In the genomic region with DNA sequence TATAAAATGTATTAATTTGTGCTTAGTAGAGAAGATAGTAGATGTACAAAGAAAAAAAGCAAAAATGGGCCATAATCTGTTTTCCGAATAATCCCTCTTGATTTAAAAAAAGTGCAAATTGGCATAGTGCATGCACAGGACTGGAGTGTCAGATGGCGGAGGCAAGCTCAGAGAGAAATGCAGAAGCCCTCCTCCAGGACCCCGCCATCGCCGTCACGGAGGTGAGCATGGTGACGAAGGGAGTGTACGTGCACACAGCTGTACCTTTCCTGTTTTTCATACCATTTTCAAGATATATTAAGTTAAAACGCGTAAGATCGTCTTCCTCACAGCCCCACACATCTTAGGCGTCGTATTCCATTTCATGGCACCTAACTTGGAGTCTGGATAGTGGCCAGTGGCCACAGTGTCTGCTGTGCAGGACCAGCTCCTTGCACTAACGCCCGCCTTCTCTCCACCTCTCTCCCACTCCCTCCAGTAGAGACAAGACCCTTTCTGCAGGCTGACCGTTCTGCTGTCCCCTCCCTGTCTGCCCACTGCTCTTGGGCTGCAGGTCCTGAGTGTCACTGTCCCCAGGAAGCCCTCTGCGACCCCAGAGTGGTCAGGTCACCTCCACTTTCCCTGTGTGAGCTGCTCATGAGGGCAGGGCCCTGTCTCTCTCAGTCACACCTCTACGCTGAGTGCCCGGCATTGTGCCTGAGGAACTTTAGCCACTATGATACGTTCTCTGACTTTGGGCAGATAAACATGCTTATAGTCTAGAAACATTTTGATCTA, we compare ENCODE assay signal across 30 cellular contexts.
"Had no signal": no experiment of that assay in that cellular context is flagged by ENCODE, and none has a peak within 500 bp of the region (broad histone marks: within the 10 kb centered on the region; RNA-seq: fewer than 3 reads in every experiment).

No MANE protein-coding gene starts in this region.

- H3K9ac ChIP-seq: neural progenitor cell had no signal

- H3K36me3 ChIP-seq: neural progenitor cell, ovary, prostate gland, uterus had no signal

- DNase-seq: head of caudate nucleus; hippocampal formation; kidney; left colon; mesendoderm; naive B cell; nephron progenitor cell; occipital lobe; ovary; retina; stimulated activated CD4-positive, alpha-beta T cell treated with anti-CD3 and anti-CD28 coated beads, Interleukin-12 subunit alpha, Interleukin-12 subunit beta, amount 100 ng/mL, for 4 hours; stimulated activated CD4-positive, alpha-beta T cell treated with anti-CD3 and anti-CD28 coated beads, Interleukin-15, amount 100 ng/mL, for 24 hours; stimulated activated CD4-positive, alpha-beta T cell treated with anti-CD3 and anti-CD28 coated beads, Interleukin-2, amount 100 ng/mL, for 24 hours; stimulated activated CD4-positive, alpha-beta T cell treated with anti-CD3 and anti-CD28 coated beads, Interleukin-4, amount 100 ng/mL, for 1 hour; stimulated activated naive B cell treated with anti-CD40 and anti-IgM and Interleukin-4, amounts not matched to agents 10 μg/mL and 1 μg/mL and 100 μg/mL, for 72 hours; stimulated activated naive CD8-positive, alpha-beta T cell treated with anti-CD3 and anti-CD28 coated beads, Interleukin-15, Interleukin-2, amounts not matched to agents 100 U/mL and 50 U/mL, for 24 hours; stomach; testis; tibial artery; uterus had no signal

- H3K9me3 Mint-ChIP-seq: stimulated activated naive B cell treated with anti-CD40 and anti-IgM and Interleukin-4, amounts not matched to agents 10 μg/mL and 1 μg/mL and 100 μg/mL, for 72 hours; type B pancreatic cell had no signal

- H3K9me3 ChIP-seq: left lung, neutrophil, ovary, prostate gland, stomach, testis, tibial artery, uterus had no signal

- H3K27me3 Mint-ChIP-seq: naive B cell; stimulated activated naive B cell treated with anti-CD40 and anti-IgM and Interleukin-4, amounts not matched to agents 10 μg/mL and 1 μg/mL and 100 μg/mL, for 72 hours; type B pancreatic cell had no signal

- ATAC-seq: left colon; left lung; right cardiac atrium; sciatic nerve; stimulated activated naive B cell treated with anti-CD40 and anti-IgM and Interleukin-4, amounts not matched to agents 10 μg/mL and 1 μg/mL and 100 μg/mL, for 72 hours; stimulated activated naive CD8-positive, alpha-beta T cell treated with anti-CD3 and anti-CD28 coated beads, Interleukin-15, Interleukin-2, amounts not matched to agents 100 U/mL and 50 U/mL, for 24 hours had no signal

- H2AFZ ChIP-seq: neural progenitor cell had no signal

- H3K4me3 ChIP-seq: left lung, lung, neural progenitor cell, ovary, prostate gland, skin epidermis, stomach, testis, tibial artery, uterus had no signal

- H3K27ac ChIP-seq: left lung, neural progenitor cell, neutrophil, ovary, prostate gland, skin epidermis, stomach, testis, tibial artery, uterus had no signal

- H3K36me3 Mint-ChIP-seq: neural progenitor cell, type B pancreatic cell had no signal

- H3K4me1 Mint-ChIP-seq: mesothelial cell of epicardium had no signal

- H3K27me3 ChIP-seq: left lung, neural progenitor cell, neutrophil, ovary, stomach, testis, tibial artery, uterus had no signal

- H3K4me3 Mint-ChIP-seq: mesothelial cell of epicardium; naive B cell; nephron progenitor cell; neural progenitor cell; stimulated activated naive B cell treated with anti-CD40 and anti-IgM and Interleukin-4, amounts not matched to agents 10 μg/mL and 1 μg/mL and 100 μg/mL, for 72 hours; type B pancreatic cell had no signal

- H3K27ac Mint-ChIP-seq: mesothelial cell of epicardium; naive B cell; nephron progenitor cell; neural progenitor cell; stimulated activated naive B cell treated with anti-CD40 and anti-IgM and Interleukin-4, amounts not matched to agents 10 μg/mL and 1 μg/mL and 100 μg/mL, for 72 hours; type B pancreatic cell had no signal

- H3K4me2 ChIP-seq: neural progenitor cell had no signal

- H3K4me1 ChIP-seq: neural progenitor cell, prostate gland, testis, uterus had no signal
